10 cellular contexts compared by ENCODE assay signal in the genomic region with DNA sequence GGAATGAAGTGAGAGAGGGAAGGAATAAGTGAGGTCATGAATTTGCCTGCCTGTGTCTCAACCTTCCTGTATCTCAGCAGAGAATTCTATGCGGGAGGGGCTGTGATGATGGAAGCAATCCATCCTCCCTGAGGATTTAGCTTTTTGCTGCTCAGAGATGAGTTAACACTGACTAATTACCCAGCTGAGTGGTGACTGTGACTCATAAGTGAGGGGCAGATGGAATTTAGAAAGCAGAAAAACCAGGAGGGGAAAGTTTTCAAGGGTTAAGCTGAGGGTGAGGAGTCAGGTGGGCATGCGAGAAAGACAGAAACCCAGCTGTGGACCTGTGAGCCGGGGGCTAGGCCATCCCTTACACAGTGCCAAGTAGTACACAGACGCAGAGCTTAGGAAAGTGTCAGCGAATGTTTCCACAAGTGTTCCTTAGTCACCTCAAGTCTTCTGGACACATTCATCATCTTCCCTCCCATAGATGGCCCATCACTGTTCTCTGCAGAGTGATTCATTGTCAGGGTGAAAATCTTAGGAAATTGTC.
A peak's percentile ranks its signal among the peaks of the same experiment; 100 is the strongest.
DNase-seq lines count a peak whose midpoint lies in the region; ATAC-seq, FAIRE-seq and TF ChIP-seq lines count a peak whose summit lies in the region.
"Had no signal": no experiment of that assay in that cellular context is flagged by ENCODE, and none has a peak within 500 bp of the region (broad histone marks: within the 10 kb centered on the region; RNA-seq: fewer than 3 reads in every experiment).

No MANE protein-coding gene starts in this region.

- ATAC-seq in HG02798 (IDR thresholded peaks at IDR 0.05; ENCODE audit: poor library complexity, unreplicated experiment): no peak
- ATAC-seq in HG03442 (IDR thresholded peaks at IDR 0.05; ENCODE audit: unreplicated experiment): no peak

- H3K9me3 Mint-ChIP-seq in activated CD4-positive, alpha-beta T cell treated with anti-CD3 and anti-CD28 coated beads, Interleukin-2, amount 10 ng/mL, durations not matched to agents 7 days and 5 days: peaks cover 3% of the 10 kb centered on the region

- FAIRE-seq in H54 (lab: Jason Lieb, UNC): peak; percentile 99

- POLR2A ChIA-PET in activated CD4-positive, alpha-beta T cell treated with anti-CD3 and anti-CD28 coated beads, Interleukin-2, amount 10 ng/mL, durations not matched to agents 7 days and 5 days (lab: Charles Lee): no interaction called here

- CTCF ChIA-PET in activated CD4-positive, alpha-beta T cell treated with anti-CD3 and anti-CD28 coated beads, Interleukin-2, amount 10 ng/mL, durations not matched to agents 7 days and 5 days (lab: Charles Lee): no interaction called here

- peak; percentile 50 for DNase-seq in H54 (ENCODE audit: insufficient read length, low spot score)
- peak; percentile 97 for DNase-seq in RKO (ENCODE audit: low spot score)
- peak; percentile 92 for DNase-seq in fibroblast of the aortic adventitia (ENCODE audit: low read depth)
- peak; percentile 97 for DNase-seq in skeletal muscle cell (ENCODE audit: low read depth)
- DNase-seq in DMS79 (lab: John Stamatoyannopoulos, UW): no peak
- DNase-seq in activated CD4-positive, alpha-beta T cell treated with anti-CD3 and anti-CD28 coated beads, Interleukin-2, amount 10 ng/mL, durations not matched to agents 7 days and 5 days: no peak
- DNase-seq: NCI-H510A, T-helper 1 cell had no signal

- no peaks in the 10 kb centered on the region for H3K4me1 Mint-ChIP-seq in activated CD4-positive, alpha-beta T cell treated with anti-CD3 and anti-CD28 coated beads, Interleukin-2, amount 10 ng/mL, durations not matched to agents 7 days and 5 days

- no peaks in the 10 kb centered on the region for H3K36me3 Mint-ChIP-seq in activated CD4-positive, alpha-beta T cell treated with anti-CD3 and anti-CD28 coated beads, Interleukin-2, amount 10 ng/mL, durations not matched to agents 7 days and 5 days (ENCODE audit: low read depth)

- no peak overlapping the region for H3K27ac Mint-ChIP-seq in activated CD4-positive, alpha-beta T cell treated with anti-CD3 and anti-CD28 coated beads, Interleukin-2, amount 10 ng/mL, durations not matched to agents 7 days and 5 days

- no peak for TF ChIP-seq POLR2A in H54 (IDR thresholded peaks at IDR 0.05; ENCODE audit: low read depth, low read length)

- H3K4me3 Mint-ChIP-seq in activated CD4-positive, alpha-beta T cell treated with anti-CD3 and anti-CD28 coated beads, Interleukin-2, amount 10 ng/mL, durations not matched to agents 7 days and 5 days: no peak overlapping the region

- TF ChIP-seq CTCF in fibroblast of the aortic adventitia (IDR thresholded peaks at IDR 0.05; ENCODE audit: insufficient read depth, low read length): no peak

- no peaks in the 10 kb centered on the region for H3K27me3 Mint-ChIP-seq in activated CD4-positive, alpha-beta T cell treated with anti-CD3 and anti-CD28 coated beads, Interleukin-2, amount 10 ng/mL, durations not matched to agents 7 days and 5 days

- H3K4me3 ChIP-seq in fibroblast of the aortic adventitia (ENCODE audit: low read depth, low read length): no peak overlapping the region
- H3K4me3 ChIP-seq in skeletal muscle cell (ENCODE audit: low read depth, low read length): peak overlapping the region; percentile 16

Comparison
In these comparisons a context has a peak if more than half of its experiments do, and no peak if none do; other contexts are left out.
1. DNase-seq: peak in H54 (single experiment), RKO (single experiment), fibroblast of the aortic adventitia (single experiment) and skeletal muscle cell (single experiment); none in DMS79 (single experiment) and activated CD4-positive, alpha-beta T cell treated with anti-CD3 and anti-CD28 coated beads, Interleukin-2, amount 10 ng/mL, durations not matched to agents 7 days and 5 days (single experiment).